1 cellular context compared by ENCODE assay signal in genomic region chr19:1252818-1253513, GRCh38.
TF ChIP-seq lines count a peak whose summit lies in the region.

No MANE protein-coding gene starts in this region.

TF ChIP-seq in H1, 55 proteins besides CTCF, POLR2A, EP300 and RAD21:
- no peak for TF ChIP-seq BCL11A (IDR thresholded peaks at IDR 0.05; ENCODE audit: low read depth in 2 of 2, low read length in 2 of 2)
